6 cellular contexts compared by ENCODE assay signal in genomic region chr6:52632011-52632410, GRCh38.
"Had no signal": no experiment of that assay in that cellular context is flagged by ENCODE, and none has a peak within 500 bp of the region (broad histone marks: within the 10 kb centered on the region; RNA-seq: fewer than 3 reads in every experiment).

No MANE protein-coding gene starts in this region.

- FAIRE-seq: H1, HepG2 had no signal

- ATAC-seq: GM23338, HepG2 had no signal

- H3K4me3 ChIP-seq: GM23338 had no signal

- H3K4me2 ChIP-seq: GM23338 had no signal

- H3K27ac ChIP-seq: HL-60 had no signal

- DNase-seq: H9, HCEC 1CT had no signal

- H2AFZ ChIP-seq: GM23338 had no signal
